8 cellular contexts compared by ENCODE assay signal in the genomic region with DNA sequence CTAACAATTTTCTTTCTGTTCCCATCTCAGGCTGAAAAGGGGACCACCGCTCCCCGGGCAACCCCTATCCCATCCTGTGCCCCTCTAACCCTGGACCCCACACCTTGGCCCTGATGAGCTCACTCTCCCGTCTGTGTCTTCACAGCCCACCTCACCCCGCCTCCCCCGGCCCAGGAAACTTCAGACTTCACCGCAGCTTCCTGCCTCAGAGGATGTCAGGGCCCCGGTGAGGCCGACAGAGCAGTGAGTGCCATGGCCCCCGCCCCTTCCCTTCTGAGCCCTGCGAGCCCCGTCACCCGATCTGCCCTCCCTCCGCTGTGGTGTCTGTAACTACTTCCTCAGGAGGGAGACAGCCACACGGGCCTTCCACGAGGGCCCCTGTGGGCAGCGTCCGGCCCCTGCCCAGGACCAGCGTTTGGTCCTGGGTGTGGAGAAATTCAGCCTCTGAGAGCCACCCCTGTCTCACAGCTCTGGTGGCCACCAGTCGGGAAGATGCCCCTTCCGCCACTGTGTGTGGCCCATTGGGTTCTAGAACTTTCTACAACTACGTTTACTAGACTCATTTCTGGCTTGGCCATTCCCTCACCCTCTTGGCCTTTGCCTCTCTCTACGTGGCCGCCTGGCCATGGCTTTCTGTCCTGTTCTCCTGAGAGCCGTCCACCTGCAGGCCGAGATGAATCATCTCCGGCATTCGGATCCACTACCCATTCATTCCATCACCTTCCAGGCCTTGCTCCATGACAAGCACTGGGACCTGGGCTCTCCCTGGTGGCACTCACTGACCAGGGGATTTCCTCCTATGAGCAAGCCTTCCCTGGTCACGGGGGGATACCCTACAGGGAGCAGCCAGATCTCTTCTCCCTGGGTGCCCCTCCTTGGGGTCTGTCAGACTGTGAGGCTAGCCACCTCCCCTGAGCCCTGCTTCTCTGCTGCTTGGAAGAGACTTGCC. TPM values are rescaled to one million over a fixed set of nuclear protein-coding genes. Genes with fewer than 3 reads are reported as not detected.
DNase-seq lines count a peak whose midpoint lies in the region; ATAC-seq lines count a peak whose summit lies in the region.

No MANE protein-coding gene starts in this region.

- H3K27ac Mint-ChIP-seq in activated CD8-positive, alpha-beta T cell treated with anti-CD3 and anti-CD28 coated beads, Interleukin-2, amount 10 ng/mL, durations not matched to agents 7 days and 5 days, result peak overlapping the region; percentile 99

- H3K36me3 ChIP-seq in BLaER1, result peaks cover 24% of the 10 kb centered on the region
- H3K36me3 ChIP-seq in KOPT-K1 (ENCODE audit: insufficient read depth, low read length), result peaks cover 21% of the 10 kb centered on the region

- H3K27me3 Mint-ChIP-seq in activated CD8-positive, alpha-beta T cell treated with anti-CD3 and anti-CD28 coated beads, Interleukin-2, amount 10 ng/mL, durations not matched to agents 7 days and 5 days (ENCODE audit: low read depth), result no peaks in the 10 kb centered on the region

- DNase-seq in activated CD8-positive, alpha-beta T cell treated with anti-CD3 and anti-CD28 coated beads, Interleukin-2, amount 10 ng/mL, durations not matched to agents 7 days and 5 days, result peak; percentile 98
- peak; percentile 88 for DNase-seq in glomerular visceral epithelial cell (ENCODE audit: extremely low spot score)
- peak; percentile 96 for DNase-seq in stimulated activated CD4-positive, alpha-beta T cell treated with anti-CD3 and anti-CD28 coated beads, Interleukin-15, amount 100 ng/mL, for 24 hours
- DNase-seq in occipital lobe (lab: John Stamatoyannopoulos, UW), result no peak
- DNase-seq in COR-L47 (lab: John Stamatoyannopoulos, UW), result no peak

- no peaks in the 10 kb centered on the region for H3K27me3 ChIP-seq in BLaER1

- H3K4me1 ChIP-seq in BLaER1, result peaks cover 76% of the 10 kb centered on the region

- H3K9me3 ChIP-seq in BLaER1, result no peaks in the 10 kb centered on the region
- no peaks in the 10 kb centered on the region for H3K9me3 ChIP-seq in KOPT-K1 (ENCODE audit: insufficient read depth, low read length, poor library complexity, severe bottlenecking)

- H3K36me3 Mint-ChIP-seq in activated CD8-positive, alpha-beta T cell treated with anti-CD3 and anti-CD28 coated beads, Interleukin-2, amount 10 ng/mL, durations not matched to agents 7 days and 5 days (ENCODE audit: low read depth), result peaks cover 67% of the 10 kb centered on the region

- H3K4me2 ChIP-seq in BLaER1, result peak overlapping the region; percentile 93

- POLR2A ChIA-PET in activated CD8-positive, alpha-beta T cell treated with anti-CD3 and anti-CD28 coated beads, Interleukin-2, amount 10 ng/mL, durations not matched to agents 7 days and 5 days (lab: Charles Lee), result interaction anchor here (0.6 to 26.9 kb wide), 9 partner anchors 8 to 291 kb away, joined by 3 to 543 read pairs (median 4); a partner anchor contains a TSS

- H3K9ac ChIP-seq in BLaER1, result peak overlapping the region; percentile 81

- H4K20me1 ChIP-seq in BLaER1, result peaks cover 23% of the 10 kb centered on the region

- CTCF ChIA-PET in activated CD8-positive, alpha-beta T cell treated with anti-CD3 and anti-CD28 coated beads, Interleukin-2, amount 10 ng/mL, durations not matched to agents 7 days and 5 days (lab: Charles Lee), result interaction anchor here (0.5 to 26.5 kb wide), 9 partner anchors 11 to 165 kb away, joined by 3 to 956 read pairs (median 4); a partner anchor contains a TSS

- peak overlapping the region; percentile 59 for H3K4me3 ChIP-seq in BLaER1

- peak overlapping the region; percentile 94 for H3K4me3 Mint-ChIP-seq in activated CD8-positive, alpha-beta T cell treated with anti-CD3 and anti-CD28 coated beads, Interleukin-2, amount 10 ng/mL, durations not matched to agents 7 days and 5 days

- H3K4me1 Mint-ChIP-seq in activated CD8-positive, alpha-beta T cell treated with anti-CD3 and anti-CD28 coated beads, Interleukin-2, amount 10 ng/mL, durations not matched to agents 7 days and 5 days (ENCODE audit: low read depth), result peaks cover 68% of the 10 kb centered on the region

- peak overlapping the region; percentile 95 for H3K27ac ChIP-seq in BLaER1
- peak overlapping the region; percentile 95 for H3K27ac ChIP-seq in KOPT-K1 (ENCODE audit: low read depth, low read length, poor library complexity, severe bottlenecking)

- no peaks in the 10 kb centered on the region for H3K9me3 Mint-ChIP-seq in activated CD8-positive, alpha-beta T cell treated with anti-CD3 and anti-CD28 coated beads, Interleukin-2, amount 10 ng/mL, durations not matched to agents 7 days and 5 days (ENCODE audit: insufficient read depth)

- peak; percentile 35 for ATAC-seq in GM21390 (IDR thresholded peaks at IDR 0.05; ENCODE audit: unreplicated experiment)
- peak; percentile 60 for ATAC-seq in activated CD8-positive, alpha-beta T cell treated with anti-CD3 and anti-CD28 coated beads, Interleukin-2, amount 10 ng/mL, durations not matched to agents 7 days and 5 days

RNA-seq across cellular contexts. Expression of a gene that starts 3.4 kb away (rescaled TPM):
- 100 to 1,000 TPM; 145 to 154 TPM for total RNA-seq in activated CD8-positive, alpha-beta T cell treated with anti-CD3 and anti-CD28 coated beads, Interleukin-2, amount 10 ng/mL, durations not matched to agents 7 days and 5 days
- 14.5 TPM for total RNA-seq in occipital lobe

RNA-seq across cellular contexts. Expression of a gene that starts 13.7 kb away (rescaled TPM):
- 10 to 100 TPM; 30.0 to 30.9 TPM for total RNA-seq in activated CD8-positive, alpha-beta T cell treated with anti-CD3 and anti-CD28 coated beads, Interleukin-2, amount 10 ng/mL, durations not matched to agents 7 days and 5 days
- total RNA-seq in occipital lobe, result 2.3 TPM

Comparison
In these comparisons a context has a peak if more than half of its experiments do, and no peak if none do; other contexts are left out.
1. DNase-seq: peak in activated CD8-positive, alpha-beta T cell treated with anti-CD3 and anti-CD28 coated beads, Interleukin-2, amount 10 ng/mL, durations not matched to agents 7 days and 5 days (single experiment), glomerular visceral epithelial cell (single experiment) and stimulated activated CD4-positive, alpha-beta T cell treated with anti-CD3 and anti-CD28 coated beads, Interleukin-15, amount 100 ng/mL, for 24 hours (single experiment); none in occipital lobe (single experiment) and COR-L47 (single experiment).